ENCODE assay signal across 1 cellular context in genomic region chr7:30504347-30505173, GRCh38.
TF ChIP-seq lines count a peak whose summit lies in the region.

Gene GGCT (minus strand): TSS chr7:30504829. CDS start chr7:30504709, 120 bp downstream.

TF ChIP-seq in WTC11, 78 proteins besides CTCF, POLR2A, EP300 and RAD21 (continued from another document):
- 0 out of 2 replicates have a peak, but pooled peaks have one; percentile 15 for TF ChIP-seq ZNF416 (CRISPR knock-in tag; IDR thresholded peaks at IDR 0.05)
- TF ChIP-seq MYBL2 (CRISPR knock-in tag; IDR thresholded peaks at IDR 0.05) = 0 out of 2 replicates have a peak, but pooled peaks have one; percentile 83
- TF ChIP-seq ZNF138 (CRISPR knock-in tag; conservative IDR thresholded peaks at IDR 0.05) = no peak
- no peak for TF ChIP-seq EMX1 (CRISPR knock-in tag; IDR thresholded peaks at IDR 0.05)
- no peak for TF ChIP-seq STAT6 (CRISPR knock-in tag; conservative IDR thresholded peaks at IDR 0.05; ENCODE audit: low read depth)
- no peak for TF ChIP-seq ATF2 (CRISPR knock-in tag; IDR thresholded peaks at IDR 0.05; ENCODE audit: borderline replicate concordance, low read depth)
- no peak; the same call in 1 of the 2 replicates for TF ChIP-seq RELA (CRISPR knock-in tag; IDR thresholded peaks at IDR 0.05; ENCODE audit: borderline replicate concordance)
- 0 out of 2 replicates have a peak, but pooled peaks have one; percentile 70 for TF ChIP-seq ATF1 (CRISPR knock-in tag; IDR thresholded peaks at IDR 0.05)
- peak; percentile 85 for TF ChIP-seq ZBTB43 (CRISPR knock-in tag; IDR thresholded peaks at IDR 0.05)
- TF ChIP-seq TCF7 (CRISPR knock-in tag; IDR thresholded peaks at IDR 0.05; ENCODE audit: low read depth) = no peak
- peak; percentile 45; the same call in 1 of the 2 replicates for TF ChIP-seq GABPB1 (CRISPR knock-in tag; IDR thresholded peaks at IDR 0.05)
- 0 out of 2 replicates have a peak, but pooled peaks have one; percentile 11 for TF ChIP-seq ZNF219 (CRISPR knock-in tag; IDR thresholded peaks at IDR 0.05; ENCODE audit: borderline replicate concordance)
- peak; percentile 83; the same call in 1 of the 2 replicates for TF ChIP-seq PREB (CRISPR knock-in tag; IDR thresholded peaks at IDR 0.05; ENCODE audit: borderline replicate concordance)
- TF ChIP-seq USF2 (CRISPR knock-in tag; IDR thresholded peaks at IDR 0.05) = peak; percentile 21; the same call in 1 of the 2 replicates
- TF ChIP-seq SMAD3 (CRISPR knock-in tag; IDR thresholded peaks at IDR 0.05; ENCODE audit: borderline replicate concordance) = 0 out of 2 replicates have a peak, but pooled peaks have one; percentile 49
- 0 out of 2 replicates have a peak, but pooled peaks have one; percentile 8 for TF ChIP-seq SMAD4 (CRISPR knock-in tag; IDR thresholded peaks at IDR 0.05)
- TF ChIP-seq NFATC4 (CRISPR knock-in tag; IDR thresholded peaks at IDR 0.05) = no peak
- TF ChIP-seq NR2C2 (CRISPR knock-in tag; IDR thresholded peaks at IDR 0.05) = no peak
- no peak for TF ChIP-seq MLX (CRISPR knock-in tag; IDR thresholded peaks at IDR 0.05)
- peak; percentile 88 for TF ChIP-seq NFE2L1 (CRISPR knock-in tag; IDR thresholded peaks at IDR 0.05)
- TF ChIP-seq ATF6 (CRISPR knock-in tag; IDR thresholded peaks at IDR 0.05) = 0 out of 2 replicates have a peak, but pooled peaks have one; percentile 63
- TF ChIP-seq FOXP1 (CRISPR knock-in tag; IDR thresholded peaks at IDR 0.05; ENCODE audit: borderline replicate concordance) = peak; percentile 91
- no peak for TF ChIP-seq HMGA2 (CRISPR knock-in tag; IDR thresholded peaks at IDR 0.05)
- peak; percentile 46; the same call in 1 of the 2 replicates for TF ChIP-seq ZNF281 (CRISPR knock-in tag; IDR thresholded peaks at IDR 0.05)
- no peak for TF ChIP-seq ZNF121 (CRISPR knock-in tag; IDR thresholded peaks at IDR 0.05)
- 0 out of 2 replicates have a peak, but pooled peaks have one; percentile 38 for TF ChIP-seq ZNF263 (CRISPR knock-in tag; IDR thresholded peaks at IDR 0.05; ENCODE audit: low read depth)
- TF ChIP-seq FOXK1 (CRISPR knock-in tag; IDR thresholded peaks at IDR 0.05) = no peak; the same call in 1 of the 2 replicates
- TF ChIP-seq ZNF532 (CRISPR knock-in tag; IDR thresholded peaks at IDR 0.05; ENCODE audit: borderline replicate concordance) = peak; percentile 51; the same call in 1 of the 2 replicates
- TF ChIP-seq JAZF1 (CRISPR knock-in tag; IDR thresholded peaks at IDR 0.05) = no peak
- TF ChIP-seq IRF2 (CRISPR knock-in tag; IDR thresholded peaks at IDR 0.05; ENCODE audit: borderline replicate concordance, low read depth) = 0 out of 2 replicates have a peak, but pooled peaks have one; percentile 17
- peak; percentile 93 for TF ChIP-seq MAX (CRISPR knock-in tag; IDR thresholded peaks at IDR 0.05)
- TF ChIP-seq IRF1 (CRISPR knock-in tag; IDR thresholded peaks at IDR 0.05) = peak; percentile 74; the same call in 1 of the 2 replicates
- TF ChIP-seq E2F4 (CRISPR knock-in tag; IDR thresholded peaks at IDR 0.05; ENCODE audit: borderline replicate concordance, low read depth) = peak; percentile 65; the same call in 1 of the 2 replicates
- TF ChIP-seq OVOL2 (CRISPR knock-in tag; IDR thresholded peaks at IDR 0.05; ENCODE audit: borderline replicate concordance) = no peak
- TF ChIP-seq NR1H2 (CRISPR knock-in tag; IDR thresholded peaks at IDR 0.05) = peak; percentile 81; the same call in 1 of the 2 replicates
- TF ChIP-seq GRHL2 (CRISPR knock-in tag; IDR thresholded peaks at IDR 0.05; ENCODE audit: insufficient replicate concordance, severe bottlenecking) = no peak
